In genomic region chr12:103387385-103387784, GRCh38 we compare ENCODE assay signal across 20 cellular contexts.
DNase-seq lines count a peak whose midpoint lies in the region; ATAC-seq and TF ChIP-seq lines count a peak whose summit lies in the region.
"Had no signal": no experiment of that assay in that cellular context is flagged by ENCODE, and none has a peak within 500 bp of the region (broad histone marks: within the 10 kb centered on the region; RNA-seq: fewer than 3 reads in every experiment).

No MANE protein-coding gene starts in this region.

- CTCF ChIA-PET in Calu3 (lab: Charles Lee): no interaction called here

- peak; percentile 16 for DNase-seq in BE2C
- DNase-seq in DMS53 treated with DMSO at 0.1 percent for 48 hours (lab: John Stamatoyannopoulos, UW; ENCODE audit: unreplicated experiment): peak; percentile 94
- peak; percentile 79 for DNase-seq in NCI-H187 treated with DMSO at 0.1 percent for 48 hours (lab: John Stamatoyannopoulos, UW)
- DNase-seq in NCI-H748 treated with DMSO at 0.1 percent for 48 hours (lab: John Stamatoyannopoulos, UW): peak; percentile 53
- DNase-seq in effector memory CD8-positive, alpha-beta T cell: no peak
- no peak for DNase-seq in Calu3
- DNase-seq: activated CD4-positive, alpha-beta T cell treated with anti-CD3 and anti-CD28 coated beads, Interleukin-2, amount 10 ng/mL, durations not matched to agents 7 days and 5 days; activated CD8-positive, alpha-beta memory T cell treated with anti-CD3 and anti-CD28 coated beads, Interleukin-2, amount 10 ng/mL, durations not matched to agents 7 days and 5 days; activated naive CD8-positive, alpha-beta T cell treated with anti-CD3 and anti-CD28 coated beads, Interleukin-2, amount 10 ng/mL, durations not matched to agents 7 days and 5 days; dorsolateral prefrontal cortex; head of caudate nucleus; mammary epithelial cell; NCI-H2171; NK-92 treated with Interleukin-12 subunit alpha and Interleukin-12 subunit beta, amount 100 ng/mL, for 24 hours; Peyer's patch; T-helper 2 cell had no signal

- no peaks in the 10 kb centered on the region for H3K36me3 ChIP-seq in BE2C
- H3K36me3 ChIP-seq: neutrophil, Peyer's patch, prostate gland had no signal

- BruUV-seq in Calu3 (replicated peaks; lab: Mats Ljungman, UMichigan): no TSS peak

- peaks cover 0 to 8% of the 10 kb centered on the region in 2 donors for H3K9me3 Mint-ChIP-seq in effector memory CD8-positive, alpha-beta T cell
- peaks cover 8% of the 10 kb centered on the region for H3K9me3 Mint-ChIP-seq in Calu3 (ENCODE audit: low read depth, unreplicated experiment)
- H3K9me3 Mint-ChIP-seq: activated CD4-positive, alpha-beta T cell treated with anti-CD3 and anti-CD28 coated beads, Interleukin-2, amount 10 ng/mL, durations not matched to agents 7 days and 5 days had no signal

- TF ChIP-seq CTCF in BE2C (IDR thresholded peaks at IDR 0.05; ENCODE audit: low read depth, low read length) (no peak), Calu3 (IDR thresholded peaks at IDR 0.05; ENCODE audit: unreplicated experiment) (no peak)

- no peaks in the 10 kb centered on the region for H3K27me3 Mint-ChIP-seq in effector memory CD8-positive, alpha-beta T cell
- no peaks in the 10 kb centered on the region for H3K27me3 Mint-ChIP-seq in Calu3 (ENCODE audit: unreplicated experiment)
- H3K27me3 Mint-ChIP-seq: activated CD4-positive, alpha-beta T cell treated with anti-CD3 and anti-CD28 coated beads, Interleukin-2, amount 10 ng/mL, durations not matched to agents 7 days and 5 days; activated CD8-positive, alpha-beta memory T cell treated with anti-CD3 and anti-CD28 coated beads, Interleukin-2, amount 10 ng/mL, durations not matched to agents 7 days and 5 days; activated naive CD8-positive, alpha-beta T cell treated with anti-CD3 and anti-CD28 coated beads, Interleukin-2, amount 10 ng/mL, durations not matched to agents 7 days and 5 days; activated T-helper 17 cell treated with anti-CD3 and anti-CD28 coated beads, Interleukin-2, amount 50 U/mL, for 72 hours had no signal

- no peaks in the 10 kb centered on the region for H3K27me3 ChIP-seq in BE2C
- H3K27me3 ChIP-seq: dorsolateral prefrontal cortex, neutrophil, Peyer's patch had no signal

- no peak overlapping the region for H3K4me3 ChIP-seq in BE2C (ENCODE audit: low read depth, low read length)
- H3K4me3 ChIP-seq: dorsolateral prefrontal cortex, Peyer's patch, prostate gland had no signal

- H3K9me3 ChIP-seq in BE2C: no peaks in the 10 kb centered on the region
- H3K9me3 ChIP-seq: neutrophil, Peyer's patch, prostate gland had no signal

- no peak overlapping the region for H3K4me3 Mint-ChIP-seq in effector memory CD8-positive, alpha-beta T cell
- H3K4me3 Mint-ChIP-seq in Calu3 (ENCODE audit: low read depth, unreplicated experiment): no peak overlapping the region
- H3K4me3 Mint-ChIP-seq: activated CD4-positive, alpha-beta T cell treated with anti-CD3 and anti-CD28 coated beads, Interleukin-2, amount 10 ng/mL, durations not matched to agents 7 days and 5 days; activated CD8-positive, alpha-beta memory T cell treated with anti-CD3 and anti-CD28 coated beads, Interleukin-2, amount 10 ng/mL, durations not matched to agents 7 days and 5 days; activated naive CD8-positive, alpha-beta T cell treated with anti-CD3 and anti-CD28 coated beads, Interleukin-2, amount 10 ng/mL, durations not matched to agents 7 days and 5 days; activated T-helper 17 cell treated with anti-CD3 and anti-CD28 coated beads, Interleukin-2, amount 50 U/mL, for 72 hours had no signal

- ATAC-seq in effector memory CD8-positive, alpha-beta T cell (replicated peaks): no peak
- no peak for ATAC-seq in GM21737 (IDR thresholded peaks at IDR 0.05; ENCODE audit: unreplicated experiment)
- ATAC-seq: activated CD8-positive, alpha-beta memory T cell treated with anti-CD3 and anti-CD28 coated beads, Interleukin-2, amount 10 ng/mL, durations not matched to agents 7 days and 5 days; activated T-helper 17 cell treated with anti-CD3 and anti-CD28 coated beads, Interleukin-2, amount 50 U/mL, for 72 hours had no signal

- peaks cover 10% of the 10 kb centered on the region for H3K4me1 ChIP-seq in BE2C
- H3K4me1 ChIP-seq: Peyer's patch, prostate gland had no signal

- intact Hi-C loops in Calu3 (cut with micrococcal nuclease; ENCODE audit: unreplicated experiment): no loop called here

- H3K4me1 Mint-ChIP-seq in effector memory CD8-positive, alpha-beta T cell (ENCODE audit: low read depth in 2 of 2): no peaks in the 10 kb centered on the region
- no peaks in the 10 kb centered on the region for H3K4me1 Mint-ChIP-seq in Calu3 (ENCODE audit: low read depth, unreplicated experiment)
- H3K4me1 Mint-ChIP-seq: activated CD4-positive, alpha-beta T cell treated with anti-CD3 and anti-CD28 coated beads, Interleukin-2, amount 10 ng/mL, durations not matched to agents 7 days and 5 days; activated CD8-positive, alpha-beta memory T cell treated with anti-CD3 and anti-CD28 coated beads, Interleukin-2, amount 10 ng/mL, durations not matched to agents 7 days and 5 days; activated naive CD8-positive, alpha-beta T cell treated with anti-CD3 and anti-CD28 coated beads, Interleukin-2, amount 10 ng/mL, durations not matched to agents 7 days and 5 days; activated T-helper 17 cell treated with anti-CD3 and anti-CD28 coated beads, Interleukin-2, amount 50 U/mL, for 72 hours had no signal

- H3K36me3 Mint-ChIP-seq in effector memory CD8-positive, alpha-beta T cell (ENCODE audit: insufficient read depth): no peaks in the 10 kb centered on the region
- H3K36me3 Mint-ChIP-seq in Calu3 (ENCODE audit: insufficient read depth, unreplicated experiment): no peaks in the 10 kb centered on the region
- H3K36me3 Mint-ChIP-seq: activated CD8-positive, alpha-beta memory T cell treated with anti-CD3 and anti-CD28 coated beads, Interleukin-2, amount 10 ng/mL, durations not matched to agents 7 days and 5 days; activated naive CD8-positive, alpha-beta T cell treated with anti-CD3 and anti-CD28 coated beads, Interleukin-2, amount 10 ng/mL, durations not matched to agents 7 days and 5 days had no signal

- peak overlapping the region in 1 of 2 donors; percentile 19 for H3K27ac Mint-ChIP-seq in effector memory CD8-positive, alpha-beta T cell
- no peak overlapping the region for H3K27ac Mint-ChIP-seq in Calu3 (ENCODE audit: unreplicated experiment)
- H3K27ac Mint-ChIP-seq: activated CD4-positive, alpha-beta T cell treated with anti-CD3 and anti-CD28 coated beads, Interleukin-2, amount 10 ng/mL, durations not matched to agents 7 days and 5 days; activated CD8-positive, alpha-beta memory T cell treated with anti-CD3 and anti-CD28 coated beads, Interleukin-2, amount 10 ng/mL, durations not matched to agents 7 days and 5 days; activated naive CD8-positive, alpha-beta T cell treated with anti-CD3 and anti-CD28 coated beads, Interleukin-2, amount 10 ng/mL, durations not matched to agents 7 days and 5 days; activated T-helper 17 cell treated with anti-CD3 and anti-CD28 coated beads, Interleukin-2, amount 50 U/mL, for 72 hours had no signal

Comparison
In these comparisons a context has a peak if more than half of its experiments do, and no peak if none do; other contexts are left out.
1. DNase-seq: peak in BE2C (single experiment), DMS53 treated with DMSO at 0.1 percent for 48 hours (single experiment), NCI-H187 treated with DMSO at 0.1 percent for 48 hours (single experiment) and NCI-H748 treated with DMSO at 0.1 percent for 48 hours (single experiment); none in effector memory CD8-positive, alpha-beta T cell (0 of 3) and Calu3 (single experiment).